24 cellular contexts compared by ENCODE assay signal in the genomic region with DNA sequence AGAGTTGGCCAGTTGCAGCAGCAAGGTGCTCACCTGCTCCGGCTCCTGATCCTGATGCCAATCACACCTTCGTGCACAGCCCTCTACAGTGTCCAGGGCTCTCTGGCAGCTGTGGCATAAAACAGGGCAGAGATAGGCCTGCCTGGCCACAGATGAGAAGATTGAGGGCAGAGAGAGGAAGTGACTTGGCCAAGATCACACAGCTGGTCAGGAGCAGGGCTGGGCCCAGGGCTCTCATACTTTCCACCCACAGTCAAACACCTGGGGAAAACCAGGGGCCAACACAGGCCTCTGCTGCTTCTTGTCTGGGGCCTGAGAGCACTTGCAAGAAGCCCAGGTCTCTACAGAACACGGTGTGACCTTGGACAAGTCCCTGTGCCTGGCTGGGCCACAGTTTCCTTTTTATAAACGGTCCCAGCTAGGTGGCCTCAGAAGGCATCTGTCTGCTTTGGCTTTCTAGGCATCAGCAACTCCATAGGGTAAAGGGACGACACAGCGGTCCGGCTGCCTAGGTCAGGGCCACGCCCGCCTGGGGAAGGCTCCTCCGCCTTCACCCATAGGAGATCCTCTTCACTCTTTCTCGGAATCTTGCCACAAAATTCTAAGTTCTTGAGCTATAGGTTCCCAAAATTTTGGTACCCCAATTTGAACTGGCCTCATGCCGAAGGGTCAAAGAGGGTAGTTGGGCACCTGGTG. TPM values are rescaled to one million over a fixed set of nuclear protein-coding genes. Genes with fewer than 3 reads are reported as not detected.
DNase-seq lines count a peak whose midpoint lies in the region; ATAC-seq, FAIRE-seq and TF ChIP-seq lines count a peak whose summit lies in the region.
"Had no signal": no experiment of that assay in that cellular context is flagged by ENCODE, and none has a peak within 500 bp of the region (broad histone marks: within the 10 kb centered on the region; RNA-seq: fewer than 3 reads in every experiment).

No MANE protein-coding gene starts in this region.

- CTCF ChIA-PET in Panc1 (lab: Charles Lee) = no interaction called here
- CTCF ChIA-PET in H1 (lab: Charles Lee; ENCODE audit: partially characterized antibody) = interaction anchor here (0.6 to 1.3 kb wide), 8 partner anchors 11 to 236 kb away, joined by 3 read pairs; no protein-coding TSS in a partner anchor
- CTCF ChIA-PET in mammary epithelial cell (lab: Charles Lee; ENCODE audit: low non-redundant PET) = no interaction called here

- H4K20me1 ChIP-seq in BLaER1 treated with 17β-estradiol and CSF1 and Interleukin-3, amounts not matched to agents 10 nM and 100 nM = peaks cover 0 to 34% (median 0%) of the 10 kb centered on the region in 11 experiments; a peak in 5 of 22 replicates
- H4K20me1 ChIP-seq in H1 (replicated peaks in 1 of 2; ENCODE audit: control insufficient read depth in 1 of 2, insufficient read depth in 2 of 2, low read length in 2 of 2) (no peaks in the 10 kb centered on the region), mammary epithelial cell (ENCODE audit: insufficient read depth, low read length) (no peaks in the 10 kb centered on the region)

- peak overlapping the region in 2 of 11 experiments; percentile 5 to 14; a peak in 1 of 22 replicates for H3K9ac ChIP-seq in BLaER1 treated with 17β-estradiol and CSF1 and Interleukin-3, amounts not matched to agents 10 nM and 100 nM
- no peak overlapping the region for H3K9ac ChIP-seq in H1 (replicated peaks in 1 of 4; ENCODE audit: extremely low read depth in 1 of 4, low read depth in 3 of 4, low read length in 3 of 4)
- no peak overlapping the region for H3K9ac ChIP-seq in mammary epithelial cell (ENCODE audit: insufficient read depth, low read length)

- in situ Hi-C loops in Panc1 (cut with HindIII; ENCODE audit: low pct_unique_long_range_greater_than_20kb, low sequenced_read_pairs) (no loop called here), mammary epithelial cell (cut with MboI; ENCODE audit: low sequenced_read_pairs in 2 of 2) (no loop called here)

- H3K9me3 ChIP-seq in BLaER1 treated with 17β-estradiol and CSF1 and Interleukin-3, amounts not matched to agents 10 nM and 100 nM (replicated peaks in 1 of 11) = no peaks in the 10 kb centered on the region
- H3K9me3 ChIP-seq in Panc1 (ENCODE audit: control insufficient read depth, insufficient read depth, low read depth, low read length) (no peaks in the 10 kb centered on the region), H1 (ENCODE audit: insufficient read depth in 2 of 2, low read depth in 1 of 2, low read length in 1 of 2) (no peaks in the 10 kb centered on the region), spleen (no peaks in the 10 kb centered on the region), mammary epithelial cell (replicated peaks; ENCODE audit: insufficient read depth, low read length) (no peaks in the 10 kb centered on the region)
- H3K9me3 ChIP-seq: SJSA1 had no signal

- no peak overlapping the region for H2BK12ac ChIP-seq in H1 (ENCODE audit: low read depth, low read length)

- H3K23ac ChIP-seq in H1 (ENCODE audit: insufficient read length) = no peak overlapping the region

- H3K4me2 ChIP-seq in BLaER1 treated with 17β-estradiol and CSF1 and Interleukin-3, amounts not matched to agents 10 nM and 100 nM = peak overlapping the region in 6 of 11 experiments; percentile 11 to 100 (median 98); a peak in 9 of 22 replicates
- H3K4me2 ChIP-seq in H1 (ENCODE audit: insufficient read depth in 1 of 2, low read depth in 2 of 2, low read length in 2 of 2) = no peak overlapping the region
- H3K4me2 ChIP-seq in mammary epithelial cell (ENCODE audit: insufficient read depth, low read depth, low read length) = no peak overlapping the region

- no peak overlapping the region for H3K4me3 ChIP-seq in BLaER1 treated with 17β-estradiol and CSF1 and Interleukin-3, amounts not matched to agents 10 nM and 100 nM
- H3K4me3 ChIP-seq in Panc1 (ENCODE audit: low read depth in 2 of 2, low read length in 2 of 2) = no peak overlapping the region
- H3K4me3 ChIP-seq in H1 (ENCODE audit: extremely low read depth in 1 of 4, insufficient read depth in 2 of 4, low read depth in 3 of 4, low read length in 4 of 4) = no peak overlapping the region
- no peak overlapping the region for H3K4me3 ChIP-seq in spleen
- no peak overlapping the region for H3K4me3 ChIP-seq in mammary epithelial cell (replicated peaks in 1 of 3; ENCODE audit: insufficient read depth in 1 of 3, low read depth in 2 of 3, low read length in 3 of 3)
- H3K4me3 ChIP-seq: SJSA1 had no signal

- H2AK5ac ChIP-seq in H1 (ENCODE audit: low read depth, low read length) = no peak overlapping the region

- H3K27ac Mint-ChIP-seq in activated naive CD8-positive, alpha-beta T cell treated with anti-CD3 and anti-CD28 coated beads for 36 hours = no peak overlapping the region
- H3K27ac Mint-ChIP-seq: CD14-positive monocyte had no signal

- intact Hi-C loops in Panc1 (cut with micrococcal nuclease; ENCODE audit: unreplicated experiment) (no loop called here), spleen (cut with DNase I; ENCODE audit: low total_unique reads) (no loop called here), mammary epithelial cell (cut with micrococcal nuclease) (no loop called here)

- no peak for TF ChIP-seq POLR2A in H1 (IDR thresholded peaks at IDR 0.05; ENCODE audit: control extremely low read depth in 1 of 2, low read depth in 2 of 2, low read length in 2 of 2)
- TF ChIP-seq POLR2A in spleen (IDR thresholded peaks at IDR 0.05) = no peak

- no peak overlapping the region for H3K4me3 Mint-ChIP-seq in activated naive CD8-positive, alpha-beta T cell treated with anti-CD3 and anti-CD28 coated beads for 36 hours
- H3K4me3 Mint-ChIP-seq: CD14-positive monocyte; CD8-positive, alpha-beta memory T cell had no signal

- POLR2A ChIA-PET in Panc1 (lab: Charles Lee) = no interaction called here
- POLR2A ChIA-PET in H1 (lab: Charles Lee; ENCODE audit: partially characterized antibody) = no interaction called here

- no peaks in the 10 kb centered on the region for H3K36me3 ChIP-seq in BLaER1 treated with 17β-estradiol and CSF1 and Interleukin-3, amounts not matched to agents 10 nM and 100 nM
- H3K36me3 ChIP-seq in Panc1 (ENCODE audit: control insufficient read depth, insufficient read depth, low read length) (no peaks in the 10 kb centered on the region), H1 (ENCODE audit: control insufficient read depth in 2 of 4, insufficient read depth in 4 of 4, low read length in 3 of 4) (no peaks in the 10 kb centered on the region), spleen (no peaks in the 10 kb centered on the region), mammary epithelial cell (ENCODE audit: insufficient read depth, low read length) (no peaks in the 10 kb centered on the region)
- H3K36me3 ChIP-seq: SJSA1 had no signal

- peaks cover 0 to 16% (median 0%) of the 10 kb centered on the region in 11 experiments; a peak in 5 of 22 replicates for H3K27me3 ChIP-seq in BLaER1 treated with 17β-estradiol and CSF1 and Interleukin-3, amounts not matched to agents 10 nM and 100 nM
- H3K27me3 ChIP-seq in Panc1 (ENCODE audit: control insufficient read depth, insufficient read depth, low read length) = no peaks in the 10 kb centered on the region
- peaks cover 0 to 12% (median 10%) of the 10 kb centered on the region in 4 experiments; a peak in 5 of 7 replicates for H3K27me3 ChIP-seq in H1 (replicated peaks in 1 of 4; ENCODE audit: control insufficient read depth in 3 of 4, extremely low read depth in 1 of 4, insufficient read depth in 3 of 4, low read length in 3 of 4)
- H3K27me3 ChIP-seq in spleen (replicated peaks in 1 of 7) = peaks cover 0 to 48% (median 32%) of the 10 kb centered on the region in 7 donors
- peaks cover 17% of the 10 kb centered on the region for H3K27me3 ChIP-seq in mammary epithelial cell (ENCODE audit: insufficient read depth, low read length)

- no peak for DNase-seq in Panc1 (ENCODE audit: low read depth, low spot score)
- DNase-seq in H1 (ENCODE audit: low read depth in 1 of 2, low spot score in 2 of 2) = no peak
- peak; percentile 46 for DNase-seq in spleen
- DNase-seq in NCI-H1092 (lab: John Stamatoyannopoulos, UW) = no peak
- no peak for DNase-seq in activated naive CD8-positive, alpha-beta T cell treated with anti-CD3 and anti-CD28 coated beads for 36 hours
- DNase-seq in mammary epithelial cell = no peak
- DNase-seq: Calu3; CD8-positive, alpha-beta memory T cell; DMS79 treated with DMSO at 0.1 percent for 48 hours; GF-D8; Karpas-422; NCI-H2029; NCI-H2227 treated with DMSO at 0.1 percent for 48 hours; NCI-H510A; NCI-H69; OCI-M1 had no signal

- H3K4me1 Mint-ChIP-seq in activated naive CD8-positive, alpha-beta T cell treated with anti-CD3 and anti-CD28 coated beads for 36 hours = no peaks in the 10 kb centered on the region

- H3K18ac ChIP-seq in H1 (ENCODE audit: extremely low read depth, low read length) = no peak overlapping the region

- H3K9me3 Mint-ChIP-seq in activated naive CD8-positive, alpha-beta T cell treated with anti-CD3 and anti-CD28 coated beads for 36 hours = no peaks in the 10 kb centered on the region
- H3K9me3 Mint-ChIP-seq: CD8-positive, alpha-beta memory T cell had no signal

- no peak overlapping the region for H3K56ac ChIP-seq in H1 (replicated peaks; ENCODE audit: insufficient read length, low read depth, low read length)

- H3K36me3 Mint-ChIP-seq in activated naive CD8-positive, alpha-beta T cell treated with anti-CD3 and anti-CD28 coated beads for 36 hours = no peaks in the 10 kb centered on the region
- H3K36me3 Mint-ChIP-seq: CD14-positive monocyte; CD8-positive, alpha-beta memory T cell had no signal

- H2BK20ac ChIP-seq in H1 (ENCODE audit: low read length) = no peak overlapping the region

- H2BK5ac ChIP-seq in H1 (ENCODE audit: low read depth, low read length) = no peak overlapping the region

- no TSS peak for BruUV-seq in Panc1 (replicated peaks; lab: Mats Ljungman, UMichigan)
- no TSS peak for BruUV-seq in mammary epithelial cell (replicated peaks; lab: Mats Ljungman, UMichigan)

- H3K23me2 ChIP-seq in H1 (ENCODE audit: low read depth, low read length) = peaks cover 5% of the 10 kb centered on the region; the same call in 1 of the 2 replicates

- H3K27me3 Mint-ChIP-seq in activated naive CD8-positive, alpha-beta T cell treated with anti-CD3 and anti-CD28 coated beads for 36 hours = peaks cover 17% of the 10 kb centered on the region

- peak overlapping the region; percentile 35; the same call in 1 of the 2 replicates for H4K8ac ChIP-seq in H1 (ENCODE audit: extremely low read depth, insufficient read depth, low read length)

- no peak overlapping the region for H2BK120ac ChIP-seq in H1 (replicated peaks; ENCODE audit: low read depth, low read length)

- H3K79me2 ChIP-seq in H1 (ENCODE audit: control insufficient read depth in 1 of 2, insufficient read depth in 2 of 2, low read length in 2 of 2) (no peaks in the 10 kb centered on the region), mammary epithelial cell (ENCODE audit: insufficient read depth, low read length) (no peaks in the 10 kb centered on the region)

- H3K4ac ChIP-seq in H1 (replicated peaks; ENCODE audit: insufficient read length, low read depth, low read length) = no peak overlapping the region

- 0 out of 2 replicates have a peak, but pooled peaks have one; percentile 42 for ATAC-seq in Panc1

- H2AFZ ChIP-seq in H1 (ENCODE audit: low read length) = no peak overlapping the region
- H2AFZ ChIP-seq in mammary epithelial cell (ENCODE audit: low read depth, low read length) = no peak overlapping the region

- 92% methylated on average over 12 of the region's 12 CpGs; no CpG with 5 or more reads in 1 of the 2 experiments for WGBS in H1 (ENCODE audit: extremely low coverage in 1 of 2, insufficient coverage in 1 of 2, insufficient read length in 1 of 2, insufficient replicate concordance in 2 of 2, low coverage in 1 of 2, low lambda C conversion rate in 2 of 2, missing lambda C conversion rate in 1 of 2), 2 experiments
- 82 to 87% (median 82%) methylated on average over 10 to 12 of the region's 12 CpGs for WGBS in spleen, 5 donors
- 81% methylated on average over 12 of the region's 12 CpGs for WGBS in mammary epithelial cell (ENCODE audit: low coverage, missing lambda C conversion rate)

- TF ChIP-seq EP300 in H1 (IDR thresholded peaks at IDR 0.05; ENCODE audit: borderline replicate concordance in 1 of 2, low read depth in 2 of 2, low read length in 2 of 2) = no peak

- no peak overlapping the region; the same call in 1 of the 2 replicates for H2BK15ac ChIP-seq in H1 (ENCODE audit: low read length)

- no peak overlapping the region for H3K14ac ChIP-seq in H1 (ENCODE audit: insufficient read length)

- peaks cover 7 to 78% (median 53%) of the 10 kb centered on the region in 10 experiments; a peak in 19 of 20 replicates for H3K4me1 ChIP-seq in BLaER1 treated with 17β-estradiol and CSF1 and Interleukin-3, amounts not matched to agents 10 nM and 100 nM
- H3K4me1 ChIP-seq in Panc1 (ENCODE audit: control insufficient read depth, insufficient read depth, low read length) (no peaks in the 10 kb centered on the region), H1 (replicated peaks in 1 of 4; ENCODE audit: control insufficient read depth in 3 of 4, insufficient read depth in 4 of 4, low read length in 3 of 4) (peaks cover 0 to 9% (median 5%) of the 10 kb centered on the region in 4 experiments; a peak in 6 of 7 replicates), spleen (peaks cover 0 to 17% (median 11%) of the 10 kb centered on the region in 6 donors), mammary epithelial cell (ENCODE audit: insufficient read depth, low read length) (no peaks in the 10 kb centered on the region)
- H3K4me1 ChIP-seq: SJSA1 had no signal

- TF ChIP-seq CTCF in Panc1 (IDR thresholded peaks at IDR 0.05) = no peak
- TF ChIP-seq CTCF in H1 (IDR thresholded peaks at IDR 0.05; ENCODE audit: control extremely low read depth in 1 of 3, insufficient read depth in 1 of 3, low read depth in 1 of 3, low read length in 3 of 3) = no peak
- TF ChIP-seq CTCF in spleen (IDR thresholded peaks at IDR 0.05 in 8 of 11, conservative IDR thresholded peaks at IDR 0.05 in 3 of 11) = no peak
- no peak for TF ChIP-seq CTCF in mammary epithelial cell (conservative IDR thresholded peaks at IDR 0.05 in 1 of 2, IDR thresholded peaks at IDR 0.05 in 1 of 2; ENCODE audit: extremely low read depth in 1 of 2, insufficient read depth in 1 of 2, low read depth in 1 of 2, low read length in 2 of 2)

- no peak for FAIRE-seq in H1 (lab: Jason Lieb, UNC)
- FAIRE-seq: GM12891, GM19239, H54, RCC 7860 had no signal

- H3K27ac ChIP-seq in BLaER1 treated with 17β-estradiol and CSF1 and Interleukin-3, amounts not matched to agents 10 nM and 100 nM = no peak overlapping the region
- no peak overlapping the region for H3K27ac ChIP-seq in Panc1 (ENCODE audit: low read length)
- no peak overlapping the region for H3K27ac ChIP-seq in H1 (ENCODE audit: low read depth, low read length)
- no peak overlapping the region for H3K27ac ChIP-seq in spleen
- H3K27ac ChIP-seq in mammary epithelial cell (ENCODE audit: insufficient read depth, low read depth, low read length) = no peak overlapping the region
- H3K27ac ChIP-seq: SJSA1 had no signal

- no peak overlapping the region for H4K91ac ChIP-seq in H1 (replicated peaks; ENCODE audit: insufficient read length, low read length)

- dilution Hi-C loops in mammary epithelial cell (cut with HindIII; ENCODE audit: low sequenced_read_pairs) = no loop called here

- no peak overlapping the region for H4K5ac ChIP-seq in H1 (ENCODE audit: insufficient read length, low read depth, low read length)

- no peak for TF ChIP-seq RAD21 in H1 (IDR thresholded peaks at IDR 0.05 in 1 of 2, conservative IDR thresholded peaks at IDR 0.05 in 1 of 2; ENCODE audit: low read depth in 2 of 2, low read length in 2 of 2)

- no peaks in the 10 kb centered on the region for H3K79me1 ChIP-seq in H1 (ENCODE audit: low read depth, low read length)

RNA-seq across cellular contexts. Expression of a gene that starts 3.1 kb away (rescaled TPM):
- total RNA-seq in Panc1 (2021; ENCODE audit: unreplicated experiment) (not detected), spleen (1 to 10 TPM in 1 of 7 donors, under 1 TPM in 4, not detected in 2; 0.20 to 1.5 (median 0.34) TPM), mammary epithelial cell (not detected)
- not detected for polyA plus RNA-seq in Panc1 (2012; ENCODE audit: insufficient read length)
- 0.61 and 1.2 TPM in 2 replicates for total RNA-seq in H1 (2021; fragmentation: NEBNext Ultra II Directional; extraction: Animal tissue kit (Norgen Biotek cat#: 25700))
- polyA plus RNA-seq in H1 (2011; rRNA removed) (0.14 and 0.20 TPM in 2 replicates), spleen (under 1 TPM; 0.02 to 0.22 (median 0.08) TPM), mammary epithelial cell (not detected)
- 0.17 TPM for polyA plus RNA-seq in H1 (2011; cell fraction: cytosol; rRNA removed)
- 0.53 TPM for polyA plus RNA-seq in H1 (2011; cell fraction: nucleus; rRNA removed)
- polyA plus RNA-seq in H1 (2012, experiment 1 of 2) = 0.08 to 0.39 TPM (median 0.32 TPM) in 4 replicates
- 0.16 TPM for polyA plus RNA-seq in H1 (2012, experiment 2 of 2)
- polyA plus RNA-seq in H1 (2013, experiment 1 of 2) = 0.47 TPM
- polyA plus RNA-seq in H1 (2013, experiment 2 of 2) = 0.31 TPM
- 0.38 and 0.41 TPM in 2 replicates for polyA minus RNA-seq in H1 (2011; rRNA and poly(A)+ RNA removed)
- 0.22 TPM for polyA minus RNA-seq in H1 (2011; cell fraction: cytosol; rRNA and poly(A)+ RNA removed)
- 0.70 TPM for polyA minus RNA-seq in H1 (2011; cell fraction: nucleus; rRNA and poly(A)+ RNA removed)
- not detected for total RNA-seq in activated naive CD8-positive, alpha-beta T cell treated with anti-CD3 and anti-CD28 coated beads for 36 hours
- polyA minus RNA-seq in mammary epithelial cell = not detected
- total RNA-seq: Calu3; CD8-positive, alpha-beta memory T cell; HT-29; SJSA1 had no signal
- polyA plus RNA-seq: CD14-positive monocyte; CD8-positive, alpha-beta memory T cell had no signal

Comparison
In these comparisons a context has a peak if more than half of its experiments do, and no peak if none do; other contexts are left out.
1. H3K4me2 ChIP-seq: peak in BLaER1 treated with 17β-estradiol and CSF1 and Interleukin-3, amounts not matched to agents 10 nM and 100 nM (6 of 11); none in H1 (0 of 2) and mammary epithelial cell (single experiment).